10 cellular contexts compared by ENCODE assay signal in the genomic region with DNA sequence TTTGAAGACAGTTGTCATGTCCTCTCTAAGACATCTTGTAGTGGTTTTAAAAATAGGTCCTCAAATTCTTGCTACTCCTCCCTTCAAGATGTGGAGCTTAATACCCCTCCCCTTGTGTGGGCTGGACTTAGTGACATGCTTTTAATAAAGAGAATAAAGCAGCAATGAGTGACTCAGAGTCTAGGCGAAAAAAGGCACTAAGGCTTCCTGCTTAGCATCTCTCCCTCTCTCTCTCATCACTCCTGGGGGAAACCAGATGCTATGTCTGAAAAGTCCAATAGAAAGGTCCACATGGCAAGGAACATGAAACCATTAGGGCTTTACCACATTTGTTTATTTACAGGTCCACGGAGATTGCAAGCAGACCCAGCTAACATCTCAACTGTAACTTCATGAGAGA. TPM values are rescaled to one million over a fixed set of nuclear protein-coding genes. Genes with fewer than 3 reads are reported as not detected.
"Had no signal": no experiment of that assay in that cellular context is flagged by ENCODE, and none has a peak within 500 bp of the region (broad histone marks: within the 10 kb centered on the region; RNA-seq: fewer than 3 reads in every experiment).

No MANE protein-coding gene starts in this region.

- H3K79me2 ChIP-seq: parathyroid adenoma had no signal

- H3K27ac ChIP-seq: parathyroid adenoma had no signal

- H3K9ac ChIP-seq: parathyroid adenoma had no signal

- DNase-seq: activated B cell treated with CpG ODN at 0.5 μM for 24 hours; activated CD4-positive, alpha-beta T cell treated with anti-CD3 and anti-CD28 coated beads, Interleukin-2, amount 10 ng/mL, durations not matched to agents 24 days and 14 days; activated CD8-positive, alpha-beta memory T cell treated with anti-CD3 and anti-CD28 coated beads for 24 hours; activated naive CD4-positive, alpha-beta T cell treated with anti-CD3 and anti-CD28 coated beads, Interleukin-2, amount 50 U/mL, for 16 hours; effector memory CD4-positive, alpha-beta T cell; naive B cell; small intestine had no signal

- FAIRE-seq: small intestine, TTC549 had no signal

- H2AFZ ChIP-seq: parathyroid adenoma had no signal

- H3K4me1 ChIP-seq: parathyroid adenoma had no signal

RNA-seq across cellular contexts. Expression of a gene that starts 44.9 kb away (rescaled TPM):
- total RNA-seq: lung microvascular endothelial cell had no signal
